Comparison of ENCODE assay signal across 2 cellular contexts in the genomic region with DNA sequence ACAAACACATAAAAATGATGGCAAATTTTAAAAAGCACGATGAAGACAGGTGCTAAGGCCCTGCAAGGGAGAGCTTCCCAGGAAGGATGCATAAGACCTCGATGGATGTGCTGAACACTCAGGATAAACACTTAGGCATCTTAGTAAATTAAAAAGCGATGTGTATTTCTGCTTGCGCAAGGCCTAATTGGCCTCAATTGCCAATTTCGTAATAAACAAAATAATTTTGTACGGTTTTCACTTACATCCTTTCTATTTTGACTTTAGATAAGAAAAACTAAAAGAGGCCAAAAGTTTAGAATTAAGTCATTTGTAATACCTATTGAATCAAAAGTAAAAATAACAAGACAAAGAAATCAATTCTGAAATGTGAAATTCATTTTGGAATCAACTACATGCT.
TF ChIP-seq lines count a peak whose summit lies in the region.

No MANE protein-coding gene starts in this region.

TF ChIP-seq in SK-N-SH, 30 proteins besides CTCF, POLR2A, EP300 and RAD21 (continued from another document):
- TF ChIP-seq, protein P1, sequence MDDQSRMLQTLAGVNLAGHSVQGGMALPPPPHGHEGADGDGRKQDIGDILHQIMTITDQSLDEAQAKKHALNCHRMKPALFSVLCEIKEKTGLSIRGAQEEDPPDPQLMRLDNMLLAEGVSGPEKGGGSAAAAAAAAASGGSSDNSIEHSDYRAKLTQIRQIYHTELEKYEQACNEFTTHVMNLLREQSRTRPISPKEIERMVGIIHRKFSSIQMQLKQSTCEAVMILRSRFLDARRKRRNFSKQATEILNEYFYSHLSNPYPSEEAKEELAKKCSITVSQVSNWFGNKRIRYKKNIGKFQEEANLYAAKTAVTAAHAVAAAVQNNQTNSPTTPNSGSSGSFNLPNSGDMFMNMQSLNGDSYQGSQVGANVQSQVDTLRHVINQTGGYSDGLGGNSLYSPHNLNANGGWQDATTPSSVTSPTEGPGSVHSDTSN (IDR thresholded peaks at IDR 0.05) = no peak
- no peak for TF ChIP-seq POLR2AphosphoS5 (IDR thresholded peaks at IDR 0.05; ENCODE audit: low read depth, low read length)
- TF ChIP-seq, protein P2, sequence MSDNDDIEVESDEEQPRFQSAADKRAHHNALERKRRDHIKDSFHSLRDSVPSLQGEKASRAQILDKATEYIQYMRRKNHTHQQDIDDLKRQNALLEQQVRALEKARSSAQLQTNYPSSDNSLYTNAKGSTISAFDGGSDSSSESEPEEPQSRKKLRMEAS (IDR thresholded peaks at IDR 0.05; ENCODE audit: low read depth) = no peak
- no peak for TF ChIP-seq RXRA (IDR thresholded peaks at IDR 0.05; ENCODE audit: borderline replicate concordance, low read depth)
- TF ChIP-seq NFIC (IDR thresholded peaks at IDR 0.05; ENCODE audit: borderline replicate concordance) = no peak
- no peak for TF ChIP-seq MXI1 (IDR thresholded peaks at IDR 0.05; ENCODE audit: low read depth, low read length)
TF ChIP-seq in SK-N-SH: peak in this region for 0.

TF ChIP-seq in SK-N-SH treated with all-trans-retinoic acid at 6 μM for 48 hours, 23 proteins besides CTCF, POLR2A, EP300 and RAD21 (continued from another document):
- TF ChIP-seq, protein P3, sequence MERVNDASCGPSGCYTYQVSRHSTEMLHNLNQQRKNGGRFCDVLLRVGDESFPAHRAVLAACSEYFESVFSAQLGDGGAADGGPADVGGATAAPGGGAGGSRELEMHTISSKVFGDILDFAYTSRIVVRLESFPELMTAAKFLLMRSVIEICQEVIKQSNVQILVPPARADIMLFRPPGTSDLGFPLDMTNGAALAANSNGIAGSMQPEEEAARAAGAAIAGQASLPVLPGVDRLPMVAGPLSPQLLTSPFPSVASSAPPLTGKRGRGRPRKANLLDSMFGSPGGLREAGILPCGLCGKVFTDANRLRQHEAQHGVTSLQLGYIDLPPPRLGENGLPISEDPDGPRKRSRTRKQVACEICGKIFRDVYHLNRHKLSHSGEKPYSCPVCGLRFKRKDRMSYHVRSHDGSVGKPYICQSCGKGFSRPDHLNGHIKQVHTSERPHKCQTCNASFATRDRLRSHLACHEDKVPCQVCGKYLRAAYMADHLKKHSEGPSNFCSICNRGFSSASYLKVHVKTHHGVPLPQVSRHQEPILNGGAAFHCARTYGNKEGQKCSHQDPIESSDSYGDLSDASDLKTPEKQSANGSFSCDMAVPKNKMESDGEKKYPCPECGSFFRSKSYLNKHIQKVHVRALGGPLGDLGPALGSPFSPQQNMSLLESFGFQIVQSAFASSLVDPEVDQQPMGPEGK (CRISPR knock-in tag; IDR thresholded peaks at IDR 0.05; ENCODE audit: borderline replicate concordance) = no peak
- TF ChIP-seq ZFP30 (CRISPR knock-in tag; IDR thresholded peaks at IDR 0.05) (no peak), ISL1 (CRISPR knock-in tag; IDR thresholded peaks at IDR 0.05) (no peak), SNAI2 (CRISPR knock-in tag; IDR thresholded peaks at IDR 0.05) (no peak)
TF ChIP-seq in SK-N-SH treated with all-trans-retinoic acid at 6 μM for 48 hours: peak in this region for 0.
